12 cellular contexts compared by ENCODE assay signal in genomic region chr22:36341640-36342041, GRCh38. TPM values are rescaled to one million over a fixed set of nuclear protein-coding genes. Genes with fewer than 3 reads are reported as not detected.
DNase-seq lines count a peak whose midpoint lies in the region; ATAC-seq and TF ChIP-seq lines count a peak whose summit lies in the region.
"Had no signal": no experiment of that assay in that cellular context is flagged by ENCODE, and none has a peak within 500 bp of the region (broad histone marks: within the 10 kb centered on the region; RNA-seq: fewer than 3 reads in every experiment).

No MANE protein-coding gene starts in this region.

- peak overlapping the region in 1 of 2 donors; percentile 52 for H3K4me3 Mint-ChIP-seq in effector memory CD8-positive, alpha-beta T cell

- no peak overlapping the region for H4K8ac ChIP-seq in neuronal stem cell (ENCODE audit: low read depth, low read length)

- peak overlapping the region; percentile 70 to 93 for H3K27ac Mint-ChIP-seq in effector memory CD8-positive, alpha-beta T cell

- H3K9me3 ChIP-seq in RWPE2 (ENCODE audit: severe bottlenecking) (no peaks in the 10 kb centered on the region), neuronal stem cell (replicated peaks in 1 of 2; ENCODE audit: control insufficient read depth in 2 of 2, insufficient read depth in 1 of 2, low read depth in 1 of 2, low read length in 2 of 2) (peaks cover 0 to 2% of the 10 kb centered on the region in 2 donors)
- H3K9me3 ChIP-seq: colonic mucosa had no signal

- H2BK12ac ChIP-seq in neuronal stem cell (ENCODE audit: low read length): no peak overlapping the region

- peaks cover 100% of the 10 kb centered on the region for H3K36me3 ChIP-seq in RWPE2 (ENCODE audit: low read depth)
- peaks cover 40 to 90% of the 10 kb centered on the region in 2 donors for H3K36me3 ChIP-seq in neuronal stem cell (replicated peaks in 1 of 2; ENCODE audit: control insufficient read depth in 2 of 2, insufficient read depth in 2 of 2, low read length in 2 of 2)

- H3K9me3 Mint-ChIP-seq in effector memory CD8-positive, alpha-beta T cell: no peaks in the 10 kb centered on the region

- peak overlapping the region; percentile 36 for H3K18ac ChIP-seq in neuronal stem cell (ENCODE audit: low read length)

- H3K9ac ChIP-seq in neuronal stem cell (ENCODE audit: low read depth, low read length, poor library complexity): no peak overlapping the region

- H3K4me1 ChIP-seq in RWPE2 (ENCODE audit: insufficient read depth, poor library complexity, severe bottlenecking): peaks cover 69% of the 10 kb centered on the region
- peaks cover 11 to 17% of the 10 kb centered on the region in 2 donors for H3K4me1 ChIP-seq in neuronal stem cell (ENCODE audit: control insufficient read depth in 2 of 2, insufficient read depth in 1 of 2, low read depth in 1 of 2, low read length in 2 of 2)

- no peak overlapping the region for H2BK15ac ChIP-seq in neuronal stem cell (ENCODE audit: low read length)

- no peak overlapping the region for H4K91ac ChIP-seq in neuronal stem cell (ENCODE audit: low read depth, low read length, poor library complexity)

- H3K14ac ChIP-seq in neuronal stem cell (ENCODE audit: low read length): no peak overlapping the region

- peak overlapping the region; percentile 100 for H3K27ac ChIP-seq in RWPE2 (ENCODE audit: poor library complexity, severe bottlenecking)
- no peak overlapping the region for H3K27ac ChIP-seq in neuronal stem cell (replicated peaks; ENCODE audit: low read length)
- H3K27ac ChIP-seq: C4-2B had no signal

- H2BK5ac ChIP-seq in neuronal stem cell (ENCODE audit: low read length): no peak overlapping the region

- no peak overlapping the region for H3K23ac ChIP-seq in neuronal stem cell (ENCODE audit: low read depth, low read length, poor library complexity)

- H2AFZ ChIP-seq in neuronal stem cell (ENCODE audit: low read length): no peak overlapping the region

- DNase-seq in Ammon's horn (ENCODE audit: low spot score) (peak; percentile 87), RWPE2 (ENCODE audit: low spot score) (no peak), neuronal stem cell (ENCODE audit: low spot score) (no peak), T-helper 9 cell (no peak), HK-2 (ENCODE audit: unreplicated experiment) (no peak), NCI-H510A treated with DMSO at 0.1 percent for 48 hours (lab: John Stamatoyannopoulos, UW) (no peak)
- DNase-seq in effector memory CD8-positive, alpha-beta T cell: no peak
- DNase-seq: colonic mucosa, Kasumi-1, SHP77 had no signal

- H2AK5ac ChIP-seq in neuronal stem cell (ENCODE audit: low read depth, low read length): no peak overlapping the region

- peaks cover 95% of the 10 kb centered on the region for H3K36me3 Mint-ChIP-seq in effector memory CD8-positive, alpha-beta T cell (ENCODE audit: insufficient read depth)

- H3K27me3 ChIP-seq in RWPE2 (ENCODE audit: insufficient read depth, poor library complexity, severe bottlenecking): no peaks in the 10 kb centered on the region
- no peaks in the 10 kb centered on the region for H3K27me3 ChIP-seq in neuronal stem cell (ENCODE audit: control insufficient read depth in 3 of 3, insufficient read depth in 3 of 3, low read depth in 1 of 3, low read length in 3 of 3)
- H3K27me3 ChIP-seq: colonic mucosa had no signal

- H3K4ac ChIP-seq in neuronal stem cell (ENCODE audit: low read length): no peak overlapping the region

- no peak for TF ChIP-seq CTCF in RWPE2 (IDR thresholded peaks at IDR 0.05; ENCODE audit: poor library complexity, severe bottlenecking)

- no CpG with 5 or more reads among the region's 10 CpGs for WGBS in neuronal stem cell (ENCODE audit: extremely low coverage in 2 of 2, insufficient read length in 2 of 2, insufficient replicate concordance in 1 of 2), 2 donors

- H3K4me2 ChIP-seq in neuronal stem cell (ENCODE audit: insufficient read depth, low read length, poor library complexity, severe bottlenecking): no peak overlapping the region

- no peaks in the 10 kb centered on the region for H3K27me3 Mint-ChIP-seq in effector memory CD8-positive, alpha-beta T cell

- no peak overlapping the region for H2BK120ac ChIP-seq in neuronal stem cell (ENCODE audit: low read depth, low read length)

- ATAC-seq in RWPE2 (ENCODE audit: low read depth) (no peak), HG03039 (IDR thresholded peaks at IDR 0.05; ENCODE audit: unreplicated experiment) (no peak)
- ATAC-seq in effector memory CD8-positive, alpha-beta T cell (replicated peaks): no peak

- peaks cover 14% of the 10 kb centered on the region for H3K79me1 ChIP-seq in neuronal stem cell (ENCODE audit: low read depth, low read length)

- peaks cover 57 to 69% of the 10 kb centered on the region in 2 donors for H3K4me1 Mint-ChIP-seq in effector memory CD8-positive, alpha-beta T cell (ENCODE audit: low read depth in 2 of 2)

- H3K4me3 ChIP-seq in RWPE2 (ENCODE audit: severe bottlenecking) (no peak overlapping the region), neuronal stem cell (ENCODE audit: low read length in 2 of 2) (no peak overlapping the region)
- H3K4me3 ChIP-seq: colonic mucosa had no signal

RNA-seq across cellular contexts. Expression of gene MYH9, which starts 46.1 kb away (rescaled TPM):
- polyA plus RNA-seq in neuronal stem cell (2013, experiment 1 of 2): 60.4 TPM
- 59.3 TPM for polyA plus RNA-seq in neuronal stem cell (2013, experiment 2 of 2)
